ENCODE assay signal across 17 cellular contexts in the genomic region with DNA sequence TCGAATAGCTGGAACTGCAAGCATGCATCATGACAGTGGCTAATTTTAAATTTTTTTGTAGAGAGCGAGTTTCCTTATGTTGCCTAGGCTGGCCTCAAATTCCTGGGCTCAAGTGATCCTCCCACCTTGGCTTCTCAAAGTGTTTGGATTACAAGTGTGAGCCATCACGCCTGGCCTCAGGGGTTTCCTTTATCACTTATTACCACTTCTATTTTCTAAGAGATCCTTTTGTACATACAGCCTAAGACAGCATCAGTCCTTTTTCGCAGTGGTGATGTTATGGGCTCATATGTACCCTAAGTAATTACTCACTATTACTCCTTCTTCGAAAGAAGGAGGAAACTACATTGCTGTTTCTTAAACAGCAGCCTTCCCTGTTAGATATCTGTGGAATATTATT.
"Had no signal": no experiment of that assay in that cellular context is flagged by ENCODE, and none has a peak within 500 bp of the region (broad histone marks: within the 10 kb centered on the region; RNA-seq: fewer than 3 reads in every experiment).

No MANE protein-coding gene starts in this region.

- H3K4me1 ChIP-seq: psoas muscle had no signal

- H3K36me3 ChIP-seq: esophagus squamous epithelium, neutrophil, stomach had no signal

- DNase-seq: cortex of kidney; dorsolateral prefrontal cortex; effector CD8-positive, alpha-beta T cell; esophagus squamous epithelium; foreskin fibroblast; hippocampal formation; kidney glomerular epithelial cell; mucosa of descending colon; naive thymus-derived CD8-positive, alpha-beta T cell; psoas muscle; retina; stimulated activated CD4-positive, alpha-beta T cell treated with anti-CD3 and anti-CD28 coated beads, Interleukin-12 subunit alpha, Interleukin-12 subunit beta, amount 100 ng/mL, for 4 hours; stimulated activated naive CD4-positive, alpha-beta T cell; stomach had no signal

- H3K36me3 Mint-ChIP-seq: naive thymus-derived CD8-positive, alpha-beta T cell had no signal

- H3K27ac ChIP-seq: dorsolateral prefrontal cortex, epithelial cell of prostate, esophagus squamous epithelium, neutrophil, psoas muscle, skin epidermis, stomach had no signal

- H3K27me3 ChIP-seq: neutrophil had no signal

- H3K9me3 ChIP-seq: esophagus squamous epithelium, mucosa of descending colon, neutrophil, psoas muscle, stomach had no signal

- H3K4me3 ChIP-seq: esophagus squamous epithelium, mucosa of descending colon, psoas muscle, skin epidermis, stomach had no signal

- H3K4me3 Mint-ChIP-seq: naive thymus-derived CD8-positive, alpha-beta T cell had no signal
